32 cellular contexts compared by ENCODE assay signal in the genomic region with DNA sequence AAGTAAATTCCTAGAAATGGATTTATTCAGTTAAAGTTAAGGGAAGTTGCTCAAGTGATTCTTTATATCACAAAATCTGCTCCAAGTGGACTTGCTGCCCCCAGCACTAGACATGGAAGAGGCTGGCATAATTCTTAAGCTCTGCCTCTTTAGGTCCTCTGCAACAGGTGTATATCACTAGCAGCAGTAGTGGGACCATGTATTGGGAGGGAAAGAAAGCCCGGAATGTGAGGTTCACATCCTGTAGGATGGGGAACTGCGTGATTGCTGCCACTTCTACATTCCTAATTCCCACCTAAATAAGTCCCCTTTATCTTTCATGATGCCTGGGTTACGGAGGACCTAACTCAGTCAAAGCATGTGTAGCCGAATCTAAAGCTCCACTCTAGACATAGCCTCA. TPM values are rescaled to one million over a fixed set of nuclear protein-coding genes. Genes with fewer than 3 reads are reported as not detected.
"Had no signal": no experiment of that assay in that cellular context is flagged by ENCODE, and none has a peak within 500 bp of the region (broad histone marks: within the 10 kb centered on the region; RNA-seq: fewer than 3 reads in every experiment).

No MANE protein-coding gene starts in this region.

- H3K27ac ChIP-seq: stomach, suprapubic skin, testis, thoracic aorta, thyroid gland, tibial artery, tibial nerve, transverse colon, upper lobe of left lung, upper lobe of right lung, uterus, vagina had no signal

- H3K27ac Mint-ChIP-seq: stimulated activated effector memory CD8-positive, alpha-beta T cell treated with anti-CD3 and anti-CD28 coated beads, Interleukin-12 subunit alpha, Interleukin-12 subunit beta, amount 100 ng/mL, for 72 hours; stimulated activated memory B cell treated with anti-CD40 and anti-IgM and Interleukin-4, amounts not matched to agents 10 μg/mL and 1 μg/mL and 100 μg/mL, for 72 hours; stimulated activated naive B cell treated with anti-CD40 and anti-IgM and Interleukin-4, amounts not matched to agents 10 μg/mL and 1 μg/mL and 100 μg/mL, for 72 hours; stimulated activated naive CD8-positive, alpha-beta T cell treated with anti-CD3 and anti-CD28 coated beads, Interleukin-15, Interleukin-2, amounts not matched to agents 100 ng/mL and 50 ng/mL, for 24 hours; type B pancreatic cell had no signal

- H3K4me3 Mint-ChIP-seq: stimulated activated effector memory CD8-positive, alpha-beta T cell treated with anti-CD3 and anti-CD28 coated beads, Interleukin-12 subunit alpha, Interleukin-12 subunit beta, amount 100 ng/mL, for 72 hours; stimulated activated memory B cell treated with anti-CD40 and anti-IgM and Interleukin-4, amounts not matched to agents 10 μg/mL and 1 μg/mL and 100 μg/mL, for 72 hours; stimulated activated naive B cell treated with anti-CD40 and anti-IgM and Interleukin-4, amounts not matched to agents 10 μg/mL and 1 μg/mL and 100 μg/mL, for 72 hours; stimulated activated naive CD8-positive, alpha-beta T cell treated with anti-CD3 and anti-CD28 coated beads, Interleukin-15, amount 100 ng/mL, for 72 hours; stimulated activated naive CD8-positive, alpha-beta T cell treated with anti-CD3 and anti-CD28 coated beads, Interleukin-15, Interleukin-2, amounts not matched to agents 100 ng/mL and 50 ng/mL, for 24 hours; type B pancreatic cell had no signal

- H3K4me1 Mint-ChIP-seq: stimulated activated effector memory CD8-positive, alpha-beta T cell treated with anti-CD3 and anti-CD28 coated beads, Interleukin-12 subunit alpha, Interleukin-12 subunit beta, amount 100 ng/mL, for 72 hours; stimulated activated memory B cell treated with anti-CD40 and anti-IgM and Interleukin-4, amounts not matched to agents 10 μg/mL and 1 μg/mL and 100 μg/mL, for 72 hours; stimulated activated naive B cell treated with anti-CD40 and anti-IgM and Interleukin-4, amounts not matched to agents 10 μg/mL and 1 μg/mL and 100 μg/mL, for 72 hours; stimulated activated naive CD8-positive, alpha-beta T cell treated with anti-CD3 and anti-CD28 coated beads, Interleukin-15, amount 100 ng/mL, for 72 hours had no signal

- H3K9me3 ChIP-seq: suprapubic skin, testis, thoracic aorta, thyroid gland, transverse colon, upper lobe of right lung, uterus, vagina had no signal

- H3K36me3 ChIP-seq: stomach, suprapubic skin, thoracic aorta, thyroid gland, tibial artery, tibial nerve, transverse colon, upper lobe of left lung, upper lobe of right lung, uterus, vagina had no signal

- DNase-seq: stimulated activated CD4-positive, alpha-beta T cell treated with anti-CD3 and anti-CD28 coated beads, Interleukin-2, amount 100 ng/mL, for 48 hours; stimulated activated CD4-positive, alpha-beta T cell treated with anti-CD3 and anti-CD28 coated beads, Interleukin-4, amount 100 ng/mL, for 1 hour; stimulated activated CD4-positive, alpha-beta T cell treated with anti-CD3 and anti-CD28 coated beads, Interleukin-4, amount 100 ng/mL, for 24 hours; stimulated activated CD4-positive, alpha-beta T cell treated with anti-CD3 and anti-CD28 coated beads, Interleukin-4, amount 100 ng/mL, for 4 hours; stimulated activated CD8-positive, alpha-beta memory T cell treated with anti-CD3 and anti-CD28 coated beads, Interleukin-4, amount 100 ng/mL, for 48 hours; stimulated activated naive B cell treated with anti-CD40 and anti-IgM and Interleukin-4, amounts not matched to agents 10 μg/mL and 1 μg/mL and 100 μg/mL, for 72 hours; stimulated activated naive CD4-positive, alpha-beta T cell; stimulated activated naive CD4-positive, alpha-beta T cell treated with Interleukin-2 at 50 U/mL for 16 hours; stimulated activated naive CD8-positive, alpha-beta T cell treated with anti-CD3 and anti-CD28 coated beads, Interleukin-15, amount 100 ng/mL, for 72 hours; stimulated activated naive CD8-positive, alpha-beta T cell treated with anti-CD3 and anti-CD28 coated beads, Interleukin-15, Interleukin-2, amounts not matched to agents 100 U/mL and 50 U/mL, for 24 hours; stomach; substantia nigra; testis; thyroid gland; tibial artery; transverse colon; trophoblast cell; upper lobe of left lung; upper lobe of right lung; uterus had no signal

- H3K4me1 ChIP-seq: stomach, suprapubic skin, testis, thyroid gland, tibial artery, tibial nerve, upper lobe of left lung, upper lobe of right lung, uterus, vagina had no signal

- H3K9me3 Mint-ChIP-seq: stimulated activated effector memory CD8-positive, alpha-beta T cell treated with anti-CD3 and anti-CD28 coated beads, Interleukin-12 subunit alpha, Interleukin-12 subunit beta, amount 100 ng/mL, for 72 hours; stimulated activated naive CD8-positive, alpha-beta T cell treated with anti-CD3 and anti-CD28 coated beads, Interleukin-15, Interleukin-2, amounts not matched to agents 100 ng/mL and 50 ng/mL, for 24 hours; type B pancreatic cell had no signal

- H3K36me3 Mint-ChIP-seq: stimulated activated effector memory CD8-positive, alpha-beta T cell treated with anti-CD3 and anti-CD28 coated beads, Interleukin-12 subunit alpha, Interleukin-12 subunit beta, amount 100 ng/mL, for 72 hours; stimulated activated memory B cell treated with anti-CD40 and anti-IgM and Interleukin-4, amounts not matched to agents 10 μg/mL and 1 μg/mL and 100 μg/mL, for 72 hours; stimulated activated naive B cell treated with anti-CD40 and anti-IgM and Interleukin-4, amounts not matched to agents 10 μg/mL and 1 μg/mL and 100 μg/mL, for 72 hours; type B pancreatic cell had no signal

- H3K4me3 ChIP-seq: stomach, suprapubic skin, testis, thoracic aorta, thyroid gland, tibial artery, tibial nerve, transverse colon, upper lobe of left lung, upper lobe of right lung, uterus, vagina had no signal

- H3K27me3 ChIP-seq: testis, thyroid gland, tibial artery, tibial nerve, upper lobe of left lung, upper lobe of right lung, uterus, vagina had no signal

- ATAC-seq: stimulated activated effector memory CD8-positive, alpha-beta T cell treated with anti-CD3 and anti-CD28 coated beads, Interleukin-12 subunit alpha, Interleukin-12 subunit beta, amount 100 ng/mL, for 72 hours; stimulated activated memory B cell treated with anti-CD40 and anti-IgM and Interleukin-4, amounts not matched to agents 10 μg/mL and 1 μg/mL and 100 μg/mL, for 72 hours; stimulated activated naive B cell treated with anti-CD40 and anti-IgM and Interleukin-4, amounts not matched to agents 10 μg/mL and 1 μg/mL and 100 μg/mL, for 72 hours; stimulated activated naive CD8-positive, alpha-beta T cell treated with anti-CD3 and anti-CD28 coated beads, Interleukin-15, amount 100 ng/mL, for 72 hours; stimulated activated naive CD8-positive, alpha-beta T cell treated with anti-CD3 and anti-CD28 coated beads, Interleukin-15, Interleukin-2, amounts not matched to agents 100 U/mL and 50 U/mL, for 24 hours had no signal

RNA-seq across cellular contexts. Expression of a gene that starts 13.2 kb away (rescaled TPM):
- total RNA-seq: stomach, subcutaneous adipose tissue, suprapubic skin, temporal lobe, thoracic aorta, thyroid gland, tibial nerve, transverse colon, upper lobe of right lung, ureter, urinary bladder, vagina had no signal
